Comparison of ENCODE assay signal across 1 cellular context in genomic region chr17:47789611-47790520, GRCh38.
A peak's percentile ranks its signal among the peaks of the same experiment; 100 is the strongest.
TF ChIP-seq lines count a peak whose summit lies in the region.

No MANE protein-coding gene starts in this region.

TF ChIP-seq in endothelial cell of umbilical vein, 7 proteins besides CTCF, POLR2A, EP300 and RAD21 (continued from another document):
- peak; percentile 71 for TF ChIP-seq EZH2 (IDR thresholded peaks at IDR 0.05; ENCODE audit: borderline replicate concordance, low read depth, low read length, severe bottlenecking)
- no peak for TF ChIP-seq POLR2AphosphoS5 (IDR thresholded peaks at IDR 0.05; ENCODE audit: insufficient read depth, low read depth, low read length)
